In the genomic region with DNA sequence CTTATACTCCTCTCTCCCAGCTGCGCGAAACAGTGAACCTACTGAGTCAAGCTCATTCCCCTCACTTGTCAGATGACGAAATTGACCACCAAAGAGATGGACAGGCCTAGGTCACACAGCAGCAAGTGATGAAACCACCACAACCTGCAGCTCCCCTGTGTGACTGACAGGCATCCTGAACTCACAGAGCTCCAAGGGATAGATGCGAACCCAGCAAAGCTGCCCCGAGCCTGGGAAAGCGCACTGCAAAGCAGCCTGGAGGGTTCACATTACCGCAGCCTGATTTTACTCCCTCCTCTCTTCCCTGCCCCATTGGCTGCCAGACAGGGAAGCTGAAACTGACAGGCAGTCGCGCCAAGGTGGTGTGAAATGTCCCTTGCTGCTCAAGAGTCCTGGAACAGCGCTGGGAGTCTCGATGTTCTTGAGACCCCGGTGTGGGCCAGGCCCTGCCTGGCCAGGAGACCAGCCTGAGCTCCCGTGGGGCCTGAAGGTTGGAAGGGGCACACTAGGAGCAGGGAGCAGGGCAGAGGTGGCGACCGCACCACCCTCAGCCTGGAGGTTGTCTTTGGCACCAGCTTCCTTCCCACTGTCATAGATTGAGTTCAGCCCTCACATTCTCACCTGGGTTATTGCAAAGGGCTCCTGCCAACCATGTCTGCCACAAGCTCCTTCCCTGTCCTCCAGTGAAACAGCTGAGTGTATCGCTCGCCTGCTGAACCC, we compare ENCODE assay signal across 2 cellular contexts.
TF ChIP-seq lines count a peak whose summit lies in the region.

No MANE protein-coding gene starts in this region.

TF ChIP-seq in GM23338, 12 proteins besides CTCF, POLR2A, EP300 and RAD21 (continues in another document):
- TF ChIP-seq, protein P1, sequence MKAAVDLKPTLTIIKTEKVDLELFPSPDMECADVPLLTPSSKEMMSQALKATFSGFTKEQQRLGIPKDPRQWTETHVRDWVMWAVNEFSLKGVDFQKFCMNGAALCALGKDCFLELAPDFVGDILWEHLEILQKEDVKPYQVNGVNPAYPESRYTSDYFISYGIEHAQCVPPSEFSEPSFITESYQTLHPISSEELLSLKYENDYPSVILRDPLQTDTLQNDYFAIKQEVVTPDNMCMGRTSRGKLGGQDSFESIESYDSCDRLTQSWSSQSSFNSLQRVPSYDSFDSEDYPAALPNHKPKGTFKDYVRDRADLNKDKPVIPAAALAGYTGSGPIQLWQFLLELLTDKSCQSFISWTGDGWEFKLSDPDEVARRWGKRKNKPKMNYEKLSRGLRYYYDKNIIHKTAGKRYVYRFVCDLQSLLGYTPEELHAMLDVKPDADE (IDR thresholded peaks at IDR 0.05): no peak
- TF ChIP-seq EZH2phosphoT487 (IDR thresholded peaks at IDR 0.05; ENCODE audit: unreplicated experiment): no peak
- no peak for TF ChIP-seq EZH2 (IDR thresholded peaks at IDR 0.05; ENCODE audit: low read depth, unreplicated experiment)
- TF ChIP-seq STAT1 (IDR thresholded peaks at IDR 0.05; ENCODE audit: unreplicated experiment): no peak
- no peak for TF ChIP-seq POLR2AphosphoS5 (IDR thresholded peaks at IDR 0.05; ENCODE audit: low read depth)
- TF ChIP-seq, protein P2, sequence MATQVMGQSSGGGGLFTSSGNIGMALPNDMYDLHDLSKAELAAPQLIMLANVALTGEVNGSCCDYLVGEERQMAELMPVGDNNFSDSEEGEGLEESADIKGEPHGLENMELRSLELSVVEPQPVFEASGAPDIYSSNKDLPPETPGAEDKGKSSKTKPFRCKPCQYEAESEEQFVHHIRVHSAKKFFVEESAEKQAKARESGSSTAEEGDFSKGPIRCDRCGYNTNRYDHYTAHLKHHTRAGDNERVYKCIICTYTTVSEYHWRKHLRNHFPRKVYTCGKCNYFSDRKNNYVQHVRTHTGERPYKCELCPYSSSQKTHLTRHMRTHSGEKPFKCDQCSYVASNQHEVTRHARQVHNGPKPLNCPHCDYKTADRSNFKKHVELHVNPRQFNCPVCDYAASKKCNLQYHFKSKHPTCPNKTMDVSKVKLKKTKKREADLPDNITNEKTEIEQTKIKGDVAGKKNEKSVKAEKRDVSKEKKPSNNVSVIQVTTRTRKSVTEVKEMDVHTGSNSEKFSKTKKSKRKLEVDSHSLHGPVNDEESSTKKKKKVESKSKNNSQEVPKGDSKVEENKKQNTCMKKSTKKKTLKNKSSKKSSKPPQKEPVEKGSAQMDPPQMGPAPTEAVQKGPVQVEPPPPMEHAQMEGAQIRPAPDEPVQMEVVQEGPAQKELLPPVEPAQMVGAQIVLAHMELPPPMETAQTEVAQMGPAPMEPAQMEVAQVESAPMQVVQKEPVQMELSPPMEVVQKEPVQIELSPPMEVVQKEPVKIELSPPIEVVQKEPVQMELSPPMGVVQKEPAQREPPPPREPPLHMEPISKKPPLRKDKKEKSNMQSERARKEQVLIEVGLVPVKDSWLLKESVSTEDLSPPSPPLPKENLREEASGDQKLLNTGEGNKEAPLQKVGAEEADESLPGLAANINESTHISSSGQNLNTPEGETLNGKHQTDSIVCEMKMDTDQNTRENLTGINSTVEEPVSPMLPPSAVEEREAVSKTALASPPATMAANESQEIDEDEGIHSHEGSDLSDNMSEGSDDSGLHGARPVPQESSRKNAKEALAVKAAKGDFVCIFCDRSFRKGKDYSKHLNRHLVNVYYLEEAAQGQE (IDR thresholded peaks at IDR 0.05; ENCODE audit: unreplicated experiment): no peak
- TF ChIP-seq, protein P3, sequence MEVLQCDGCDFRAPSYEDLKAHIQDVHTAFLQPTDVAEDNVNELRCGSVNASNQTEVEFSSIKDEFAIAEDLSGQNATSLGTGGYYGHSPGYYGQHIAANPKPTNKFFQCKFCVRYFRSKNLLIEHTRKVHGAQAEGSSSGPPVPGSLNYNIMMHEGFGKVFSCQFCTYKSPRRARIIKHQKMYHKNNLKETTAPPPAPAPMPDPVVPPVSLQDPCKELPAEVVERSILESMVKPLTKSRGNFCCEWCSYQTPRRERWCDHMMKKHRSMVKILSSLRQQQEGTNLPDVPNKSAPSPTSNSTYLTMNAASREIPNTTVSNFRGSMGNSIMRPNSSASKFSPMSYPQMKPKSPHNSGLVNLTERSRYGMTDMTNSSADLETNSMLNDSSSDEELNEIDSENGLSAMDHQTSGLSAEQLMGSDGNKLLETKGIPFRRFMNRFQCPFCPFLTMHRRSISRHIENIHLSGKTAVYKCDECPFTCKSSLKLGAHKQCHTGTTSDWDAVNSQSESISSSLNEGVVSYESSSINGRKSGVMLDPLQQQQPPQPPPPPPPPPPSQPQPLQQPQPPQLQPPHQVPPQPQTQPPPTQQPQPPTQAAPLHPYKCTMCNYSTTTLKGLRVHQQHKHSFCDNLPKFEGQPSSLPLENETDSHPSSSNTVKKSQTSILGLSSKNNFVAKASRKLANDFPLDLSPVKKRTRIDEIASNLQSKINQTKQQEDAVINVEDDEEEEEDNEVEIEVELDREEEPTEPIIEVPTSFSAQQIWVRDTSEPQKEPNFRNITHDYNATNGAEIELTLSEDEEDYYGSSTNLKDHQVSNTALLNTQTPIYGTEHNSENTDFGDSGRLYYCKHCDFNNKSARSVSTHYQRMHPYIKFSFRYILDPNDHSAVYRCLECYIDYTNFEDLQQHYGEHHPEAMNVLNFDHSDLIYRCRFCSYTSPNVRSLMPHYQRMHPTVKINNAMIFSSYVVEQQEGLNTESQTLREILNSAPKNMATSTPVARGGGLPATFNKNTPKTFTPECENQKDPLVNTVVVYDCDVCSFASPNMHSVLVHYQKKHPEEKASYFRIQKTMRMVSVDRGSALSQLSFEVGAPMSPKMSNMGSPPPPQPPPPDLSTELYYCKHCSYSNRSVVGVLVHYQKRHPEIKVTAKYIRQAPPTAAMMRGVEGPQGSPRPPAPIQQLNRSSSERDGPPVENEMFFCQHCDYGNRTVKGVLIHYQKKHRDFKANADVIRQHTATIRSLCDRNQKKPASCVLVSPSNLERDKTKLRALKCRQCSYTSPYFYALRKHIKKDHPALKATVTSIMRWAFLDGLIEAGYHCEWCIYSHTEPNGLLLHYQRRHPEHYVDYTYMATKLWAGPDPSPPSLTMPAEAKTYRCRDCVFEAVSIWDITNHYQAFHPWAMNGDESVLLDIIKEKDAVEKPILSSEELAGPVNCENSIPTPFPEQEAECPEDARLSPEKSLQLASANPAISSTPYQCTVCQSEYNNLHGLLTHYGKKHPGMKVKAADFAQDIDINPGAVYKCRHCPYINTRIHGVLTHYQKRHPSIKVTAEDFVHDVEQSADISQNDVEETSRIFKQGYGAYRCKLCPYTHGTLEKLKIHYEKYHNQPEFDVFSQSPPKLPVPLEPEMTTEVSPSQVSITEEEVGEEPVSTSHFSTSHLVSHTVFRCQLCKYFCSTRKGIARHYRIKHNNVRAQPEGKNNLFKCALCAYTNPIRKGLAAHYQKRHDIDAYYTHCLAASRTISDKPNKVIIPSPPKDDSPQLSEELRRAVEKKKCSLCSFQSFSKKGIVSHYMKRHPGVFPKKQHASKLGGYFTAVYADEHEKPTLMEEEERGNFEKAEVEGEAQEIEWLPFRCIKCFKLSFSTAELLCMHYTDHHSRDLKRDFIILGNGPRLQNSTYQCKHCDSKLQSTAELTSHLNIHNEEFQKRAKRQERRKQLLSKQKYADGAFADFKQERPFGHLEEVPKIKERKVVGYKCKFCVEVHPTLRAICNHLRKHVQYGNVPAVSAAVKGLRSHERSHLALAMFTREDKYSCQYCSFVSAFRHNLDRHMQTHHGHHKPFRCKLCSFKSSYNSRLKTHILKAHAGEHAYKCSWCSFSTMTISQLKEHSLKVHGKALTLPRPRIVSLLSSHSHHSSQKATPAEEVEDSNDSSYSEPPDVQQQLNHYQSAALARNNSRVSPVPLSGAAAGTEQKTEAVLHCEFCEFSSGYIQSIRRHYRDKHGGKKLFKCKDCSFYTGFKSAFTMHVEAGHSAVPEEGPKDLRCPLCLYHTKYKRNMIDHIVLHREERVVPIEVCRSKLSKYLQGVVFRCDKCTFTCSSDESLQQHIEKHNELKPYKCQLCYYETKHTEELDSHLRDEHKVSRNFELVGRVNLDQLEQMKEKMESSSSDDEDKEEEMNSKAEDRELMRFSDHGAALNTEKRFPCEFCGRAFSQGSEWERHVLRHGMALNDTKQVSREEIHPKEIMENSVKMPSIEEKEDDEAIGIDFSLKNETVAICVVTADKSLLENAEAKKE (CRISPR knock-in tag; IDR thresholded peaks at IDR 0.05): no peak
- TF ChIP-seq CREB1 (CRISPR knock-in tag; IDR thresholded peaks at IDR 0.05; ENCODE audit: low read depth): no peak

TF ChIP-seq in HEK293T, 16 proteins besides CTCF, POLR2A, EP300 and RAD21:
- no peak for TF ChIP-seq SUZ12 (IDR thresholded peaks at IDR 0.05)
- no peak for TF ChIP-seq BHLHE40 (IDR thresholded peaks at IDR 0.05; ENCODE audit: borderline replicate concordance)
- TF ChIP-seq TARDBP (IDR thresholded peaks at IDR 0.05): no peak
- no peak for TF ChIP-seq SP1 (IDR thresholded peaks at IDR 0.05)
- TF ChIP-seq, protein P4, sequence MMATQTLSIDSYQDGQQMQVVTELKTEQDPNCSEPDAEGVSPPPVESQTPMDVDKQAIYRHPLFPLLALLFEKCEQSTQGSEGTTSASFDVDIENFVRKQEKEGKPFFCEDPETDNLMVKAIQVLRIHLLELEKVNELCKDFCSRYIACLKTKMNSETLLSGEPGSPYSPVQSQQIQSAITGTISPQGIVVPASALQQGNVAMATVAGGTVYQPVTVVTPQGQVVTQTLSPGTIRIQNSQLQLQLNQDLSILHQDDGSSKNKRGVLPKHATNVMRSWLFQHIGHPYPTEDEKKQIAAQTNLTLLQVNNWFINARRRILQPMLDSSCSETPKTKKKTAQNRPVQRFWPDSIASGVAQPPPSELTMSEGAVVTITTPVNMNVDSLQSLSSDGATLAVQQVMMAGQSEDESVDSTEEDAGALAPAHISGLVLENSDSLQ (IDR thresholded peaks at IDR 0.05): no peak
- TF ChIP-seq FOXK2 (IDR thresholded peaks at IDR 0.05): no peak
- no peak for TF ChIP-seq LEF1 (IDR thresholded peaks at IDR 0.05; ENCODE audit: borderline replicate concordance)
- TF ChIP-seq ZNF384 (IDR thresholded peaks at IDR 0.05): no peak
- TF ChIP-seq FOXM1 (IDR thresholded peaks at IDR 0.05; ENCODE audit: borderline replicate concordance): no peak
- no peak for TF ChIP-seq CTBP1 (IDR thresholded peaks at IDR 0.05; ENCODE audit: borderline replicate concordance)
- TF ChIP-seq FOXA1 (IDR thresholded peaks at IDR 0.05): no peak
- TF ChIP-seq ARNT (IDR thresholded peaks at IDR 0.05): no peak
- no peak for TF ChIP-seq NFRKB (IDR thresholded peaks at IDR 0.05)
- TF ChIP-seq L3MBTL2 (conservative IDR thresholded peaks at IDR 0.05): no peak
- TF ChIP-seq HDGF (IDR thresholded peaks at IDR 0.05; ENCODE audit: borderline replicate concordance): no peak
- TF ChIP-seq ELF4 (IDR thresholded peaks at IDR 0.05): no peak
